In the genomic region with DNA sequence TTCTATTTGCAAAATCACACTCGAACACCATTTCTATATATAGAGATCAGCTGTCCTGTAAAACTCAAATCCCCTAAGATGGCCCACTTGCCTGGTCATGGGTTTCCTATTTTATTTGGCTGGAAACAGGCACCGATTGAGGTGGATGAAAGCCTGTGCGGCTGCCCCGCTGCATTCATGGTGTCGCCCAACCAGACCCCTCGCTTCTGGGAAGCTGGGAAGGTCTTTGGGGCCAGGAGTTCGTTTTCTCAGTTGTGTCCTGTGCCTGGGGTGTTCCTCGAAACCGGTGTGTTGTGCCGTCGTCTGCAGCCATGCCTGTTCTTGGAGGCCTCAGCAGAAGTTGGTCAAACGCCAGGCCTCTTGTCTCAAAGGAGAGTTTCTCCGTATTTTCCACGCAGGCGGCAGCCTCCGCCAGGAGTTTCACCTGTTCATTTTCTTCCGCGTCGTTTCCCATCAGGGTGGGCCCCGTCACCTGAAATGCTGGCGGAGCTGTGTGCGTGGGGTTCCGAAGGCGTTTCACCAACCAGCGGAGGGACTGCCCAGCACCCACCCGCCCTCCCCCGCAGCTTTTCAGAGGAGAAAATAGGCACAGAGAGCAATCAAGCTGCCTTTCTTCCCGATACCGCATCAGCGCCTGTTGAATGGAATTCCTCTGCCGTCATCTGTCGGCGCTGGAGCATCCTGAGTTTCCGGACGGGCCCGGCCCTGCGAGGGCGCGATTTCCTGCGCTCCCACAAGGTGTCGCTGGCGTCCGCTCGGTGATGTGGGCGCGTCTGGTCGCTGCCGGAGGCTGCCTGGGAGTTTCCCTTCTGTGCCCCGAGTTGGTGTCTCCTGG, we compare ENCODE assay signal across 8 cellular contexts. TPM values are rescaled to one million over a fixed set of nuclear protein-coding genes. Genes with fewer than 3 reads are reported as not detected.
DNase-seq lines count a peak whose midpoint lies in the region; ATAC-seq, FAIRE-seq and TF ChIP-seq lines count a peak whose summit lies in the region.

No MANE protein-coding gene starts in this region.

- peak; percentile 64 for DNase-seq in NCI-H82 (lab: John Stamatoyannopoulos, UW)
- DNase-seq in activated T-cell treated with anti-CD3 and anti-CD28 coated beads, Interleukin-2, amount 50 U/mL, for 72 hours, result peak; percentile 83
- DNase-seq in fibroblast of pulmonary artery (ENCODE audit: low read depth), result peak; percentile 82
- DNase-seq in natural killer cell, result peak; percentile 75
- DNase-seq in stimulated activated naive CD4-positive, alpha-beta T cell treated with Interleukin-2 at 50 U/mL for 16 hours (lab: John Stamatoyannopoulos, UW), result peak; percentile 77
- no peak for DNase-seq in H54 (ENCODE audit: insufficient read length, low spot score)

- intact Hi-C loops in natural killer cell (cut with micrococcal nuclease), result loop anchor here (1.0 kb wide), 3 partner anchors 150 to 301 kb away; partner anchors contain the start of gene CTDP1

- H3K27ac Mint-ChIP-seq in activated T-cell treated with anti-CD3 and anti-CD28 coated beads, Interleukin-2, amount 50 U/mL, for 72 hours, result no peak overlapping the region
- H3K27ac Mint-ChIP-seq in natural killer cell, result peak overlapping the region; percentile 41 to 66

- no peak overlapping the region for H3K4me3 ChIP-seq in fibroblast of pulmonary artery (replicated peaks; ENCODE audit: low read depth, low read length)

- no peaks in the 10 kb centered on the region for H3K27me3 Mint-ChIP-seq in activated T-cell treated with anti-CD3 and anti-CD28 coated beads, Interleukin-2, amount 50 U/mL, for 72 hours (ENCODE audit: low read depth)
- H3K27me3 Mint-ChIP-seq in natural killer cell (ENCODE audit: low read depth in 2 of 2), result no peaks in the 10 kb centered on the region

- ATAC-seq in GM18498 (IDR thresholded peaks at IDR 0.05; ENCODE audit: unreplicated experiment) (peak; percentile 61), HG02798 (IDR thresholded peaks at IDR 0.05; ENCODE audit: poor library complexity, unreplicated experiment) (peak; percentile 58), natural killer cell (peak; percentile 85 to 98 (median 94))
- peak; percentile 83 to 86 for ATAC-seq in activated T-cell treated with anti-CD3 and anti-CD28 coated beads, Interleukin-2, amount 50 U/mL, for 72 hours (replicated peaks in 1 of 2)

- peaks cover 20% of the 10 kb centered on the region for H3K4me1 Mint-ChIP-seq in activated T-cell treated with anti-CD3 and anti-CD28 coated beads, Interleukin-2, amount 50 U/mL, for 72 hours (ENCODE audit: low read depth)
- peaks cover 5 to 7% of the 10 kb centered on the region in 2 donors for H3K4me1 Mint-ChIP-seq in natural killer cell

- H3K36me3 Mint-ChIP-seq in activated T-cell treated with anti-CD3 and anti-CD28 coated beads, Interleukin-2, amount 50 U/mL, for 72 hours (ENCODE audit: insufficient read depth in 2 of 2), result peaks cover 0 to 7% of the 10 kb centered on the region in 2 donors
- H3K36me3 Mint-ChIP-seq in natural killer cell, result peaks cover 7% of the 10 kb centered on the region

- no peaks in the 10 kb centered on the region for H3K9me3 Mint-ChIP-seq in activated T-cell treated with anti-CD3 and anti-CD28 coated beads, Interleukin-2, amount 50 U/mL, for 72 hours
- no peaks in the 10 kb centered on the region for H3K9me3 Mint-ChIP-seq in natural killer cell

- no peak for FAIRE-seq in H54 (lab: Jason Lieb, UNC)

- peak overlapping the region; percentile 20 to 58 for H3K4me3 Mint-ChIP-seq in activated T-cell treated with anti-CD3 and anti-CD28 coated beads, Interleukin-2, amount 50 U/mL, for 72 hours
- H3K4me3 Mint-ChIP-seq in natural killer cell, result no peak overlapping the region

- no peak for TF ChIP-seq POLR2A in H54 (IDR thresholded peaks at IDR 0.05; ENCODE audit: low read depth, low read length)

- TF ChIP-seq CTCF in fibroblast of pulmonary artery (IDR thresholded peaks at IDR 0.05; ENCODE audit: low read length, missing control alignments) (peak; percentile 92), natural killer cell (IDR thresholded peaks at IDR 0.05) (peak; percentile 93)

RNA-seq across cellular contexts. Expression of gene NFATC1, which starts 17.1 kb away (rescaled TPM):
- 10 to 100 TPM; 70.4 to 86.0 TPM for total RNA-seq in activated T-cell treated with anti-CD3 and anti-CD28 coated beads, Interleukin-2, amount 50 U/mL, for 72 hours
- total RNA-seq in natural killer cell, result 10 to 100 TPM; 35.8 to 47.4 (median 37.1) TPM
